Comparison of ENCODE assay signal across 9 cellular contexts in genomic region chr14:102087762-102088011, GRCh38. TPM values are rescaled to one million over a fixed set of nuclear protein-coding genes. Genes with fewer than 3 reads are reported as not detected.
DNase-seq lines count a peak whose midpoint lies in the region; ATAC-seq, FAIRE-seq and TF ChIP-seq lines count a peak whose summit lies in the region.
"Had no signal": no experiment of that assay in that cellular context is flagged by ENCODE, and none has a peak within 500 bp of the region (broad histone marks: within the 10 kb centered on the region; RNA-seq: fewer than 3 reads in every experiment).

No MANE protein-coding gene starts in this region.

- 21% methylated on average over 11 of the region's 11 CpGs for WGBS in hepatocyte (ENCODE audit: low lambda C conversion rate, missing lambda C conversion rate)
- WGBS in small intestine, 3 donors = 2 to 6% (median 3%) methylated on average over 11 of the region's 11 CpGs

- H3K36me3 ChIP-seq in HCT116 (ENCODE audit: control insufficient read depth in 1 of 2, insufficient read depth in 2 of 2, low read length in 2 of 2) = peaks cover 27 to 37% of the 10 kb centered on the region in 2 experiments
- H3K36me3 ChIP-seq in hepatocyte (replicated peaks; ENCODE audit: insufficient read depth, low read depth) = no peaks in the 10 kb centered on the region
- peaks cover 5% of the 10 kb centered on the region in 2 donors for H3K36me3 ChIP-seq in small intestine (ENCODE audit: control insufficient read depth in 2 of 2, insufficient read depth in 2 of 2, low read length in 2 of 2)

- H3K9me3 ChIP-seq in HCT116 (ENCODE audit: control insufficient read depth in 1 of 2, insufficient read depth in 1 of 2, low read depth in 1 of 2, low read length in 2 of 2) (no peaks in the 10 kb centered on the region), hepatocyte (ENCODE audit: low read depth) (no peaks in the 10 kb centered on the region), small intestine (ENCODE audit: control insufficient read depth, low read depth) (no peaks in the 10 kb centered on the region)

- H3K4me3 ChIP-seq in HCT116 (replicated peaks in 1 of 2; ENCODE audit: low read depth in 1 of 2, low read length in 2 of 2) = peak overlapping the region; percentile 49 to 85
- H3K4me3 ChIP-seq in hepatocyte = peak overlapping the region; percentile 79
- H3K4me3 ChIP-seq in small intestine (ENCODE audit: low read depth in 1 of 2, low read length in 2 of 2) = peak overlapping the region; percentile 88 to 97

- BruUV-seq in HCT116 (replicated peaks; lab: Mats Ljungman, UMichigan) = no TSS peak

- intact Hi-C loops in HCT116 (cut with micrococcal nuclease) (loop anchor here (2.0 kb wide), 1 partner anchor 17 kb away; no protein-coding TSS in a partner anchor), activated B cell treated with CpG ODN at 0.5 μM for 24 hours (cut with micrococcal nuclease) (loop anchor here (1.0 to 10.0 kb wide), 13 partner anchors 15 to 1245 kb away; partner anchors contain the start of genes CINP, DYNC1H1, EIF5 and TECPR2)

- TF ChIP-seq CTCF in HCT116 (IDR thresholded peaks at IDR 0.05 in 2 of 3, conservative IDR thresholded peaks at IDR 0.05 in 1 of 3; ENCODE audit: borderline replicate concordance in 1 of 3, insufficient read depth in 1 of 3, low read depth in 2 of 3, low read length in 2 of 3) (no peak), activated B cell treated with CpG ODN at 0.5 μM for 24 hours (IDR thresholded peaks at IDR 0.05) (no peak), hepatocyte (IDR thresholded peaks at IDR 0.05; ENCODE audit: poor library complexity) (no peak)

- CTCF ChIA-PET in HCT116 (lab: Charles Lee) = interaction anchor here (2.0 kb wide), 1 partner anchor 9 kb away, joined by 13 read pairs; no protein-coding TSS in a partner anchor
- CTCF ChIA-PET in activated B cell treated with CpG ODN at 0.5 μM for 24 hours (lab: Charles Lee) = interaction anchor here (0.7 to 1.3 kb wide), 3 partner anchors 9 to 25 kb away, joined by 3 to 5 read pairs (median 3); no protein-coding TSS in a partner anchor

- RAD21 ChIA-PET in HCT116 (lab: Charles Lee; ENCODE audit: low non-redundant PET in 1 of 2, low total read pairs in 2 of 2, uncharacterized antibody in 2 of 2, unreplicated experiment in 2 of 2) = interaction anchor here in 1 of 2 experiments (0.7 kb wide), 1 partner anchor 95 kb away, joined by 3 read pairs; no protein-coding TSS in a partner anchor

- no peak for TF ChIP-seq RAD21 in HCT116 (IDR thresholded peaks at IDR 0.05; ENCODE audit: low read depth)

- H4K20me1 ChIP-seq in HCT116 (ENCODE audit: insufficient read depth) (peaks cover 28% of the 10 kb centered on the region), hepatocyte (ENCODE audit: insufficient read depth, poor library complexity, severe bottlenecking) (peaks cover 35% of the 10 kb centered on the region)

- H3K27me3 ChIP-seq in HCT116 (ENCODE audit: insufficient read depth, low read length) (no peaks in the 10 kb centered on the region), hepatocyte (no peaks in the 10 kb centered on the region), small intestine (ENCODE audit: control insufficient read depth in 2 of 2, insufficient read depth in 2 of 2, low read length in 2 of 2) (no peaks in the 10 kb centered on the region)

- peak overlapping the region; percentile 93 for H3K27ac ChIP-seq in HCT116 (ENCODE audit: low read depth, low read length)
- peak overlapping the region; percentile 99 for H3K27ac ChIP-seq in hepatocyte
- peak overlapping the region; percentile 92 to 98 for H3K27ac ChIP-seq in small intestine (ENCODE audit: low read depth in 1 of 2, low read length in 1 of 2)

- peak overlapping the region; percentile 82 for H3K27ac Mint-ChIP-seq in activated B cell treated with CpG ODN at 0.5 μM for 24 hours

- FAIRE-seq in small intestine (lab: Jason Lieb, UNC) = no peak
- FAIRE-seq: endometrium had no signal

- H3K9me3 Mint-ChIP-seq in activated B cell treated with CpG ODN at 0.5 μM for 24 hours = no peaks in the 10 kb centered on the region

- peaks cover 54% of the 10 kb centered on the region for H3K4me1 Mint-ChIP-seq in activated B cell treated with CpG ODN at 0.5 μM for 24 hours

- H2AFZ ChIP-seq in HCT116 (ENCODE audit: low read depth, low read length, poor library complexity, severe bottlenecking) (no peak overlapping the region), hepatocyte (peak overlapping the region; percentile 86)

- H3K9me2 ChIP-seq in HCT116 (ENCODE audit: insufficient read depth) = no peaks in the 10 kb centered on the region
- no peaks in the 10 kb centered on the region for H3K9me2 ChIP-seq in hepatocyte (replicated peaks; ENCODE audit: insufficient read depth)

- peaks cover 47% of the 10 kb centered on the region for H3K79me2 ChIP-seq in HCT116 (ENCODE audit: insufficient read depth, low read length)
- H3K79me2 ChIP-seq in hepatocyte = peaks cover 34% of the 10 kb centered on the region

- ATAC-seq in HCT116 = no peak
- no peak for ATAC-seq in activated B cell treated with CpG ODN at 0.5 μM for 24 hours (ENCODE audit: low read depth)
- no peak for ATAC-seq in HG03342 (IDR thresholded peaks at IDR 0.05; ENCODE audit: unreplicated experiment)

- H3K9ac ChIP-seq in HCT116 (ENCODE audit: low read length) = peak overlapping the region; percentile 89

- peak overlapping the region; percentile 73 for H3K4me2 ChIP-seq in HCT116 (ENCODE audit: low read length)
- H3K4me2 ChIP-seq in hepatocyte = peak overlapping the region; percentile 85

- H3K27me3 Mint-ChIP-seq in activated B cell treated with CpG ODN at 0.5 μM for 24 hours = no peaks in the 10 kb centered on the region

- peak overlapping the region; percentile 85 for H3K4me3 Mint-ChIP-seq in activated B cell treated with CpG ODN at 0.5 μM for 24 hours

- H3K4me1 ChIP-seq in HCT116 (ENCODE audit: control insufficient read depth in 1 of 2, insufficient read depth in 2 of 2, low read length in 2 of 2) = peaks cover 16 to 46% of the 10 kb centered on the region in 2 experiments
- peaks cover 29% of the 10 kb centered on the region for H3K4me1 ChIP-seq in hepatocyte (ENCODE audit: insufficient read depth)
- peaks cover 3 to 5% of the 10 kb centered on the region in 2 donors for H3K4me1 ChIP-seq in small intestine (ENCODE audit: control insufficient read depth in 2 of 2, insufficient read depth in 1 of 2, low read depth in 1 of 2, low read length in 1 of 2)

- peaks cover 39% of the 10 kb centered on the region for H3K36me3 Mint-ChIP-seq in activated B cell treated with CpG ODN at 0.5 μM for 24 hours (ENCODE audit: low read depth)

- TF ChIP-seq POLR2A in HCT116 (IDR thresholded peaks at IDR 0.05; ENCODE audit: borderline replicate concordance, extremely low read depth, insufficient read depth, insufficient read length) = no peak

- DNase-seq in HCT116 (ENCODE audit: low read depth, low spot score) (no peak), activated B cell treated with CpG ODN at 0.5 μM for 24 hours (no peak), hepatocyte (ENCODE audit: low spot score) (no peak), small intestine (no peak), SW 1271 (lab: John Stamatoyannopoulos, UW) (no peak), kidney glomerular epithelial cell (lab: John Stamatoyannopoulos, UW) (no peak), ureter (ENCODE audit: low spot score) (no peak)

- POLR2A ChIA-PET in HCT116 (lab: Charles Lee) = interaction anchor here (0.8 to 1.4 kb wide), 2 partner anchors 15 to 51 kb away, joined by 3 read pairs; no protein-coding TSS in a partner anchor
- POLR2A ChIA-PET in activated B cell treated with CpG ODN at 0.5 μM for 24 hours (lab: Charles Lee) = interaction anchor here (0.5 to 1.6 kb wide), 10 partner anchors 10 to 278 kb away, joined by 3 to 14 read pairs (median 4); partner anchors contain the start of genes DYNC1H1, WDR20 and ZNF839

TF ChIP-seq in HCT116, 20 proteins besides CTCF, POLR2A, EP300 and RAD21:
- peak; percentile 13 for TF ChIP-seq YY1 (IDR thresholded peaks at IDR 0.05; ENCODE audit: extremely low read depth, insufficient replicate concordance, low read depth, low read length)
- no peak for TF ChIP-seq TCF7L2 (IDR thresholded peaks at IDR 0.05; ENCODE audit: borderline replicate concordance, extremely low read depth, insufficient read depth, insufficient read length)
- no peak for TF ChIP-seq EZH2 (IDR thresholded peaks at IDR 0.05)
- no peak for TF ChIP-seq SRF (IDR thresholded peaks at IDR 0.05; ENCODE audit: low read depth)
- no peak for TF ChIP-seq EZH2phosphoT487 (IDR thresholded peaks at IDR 0.05; ENCODE audit: borderline replicate concordance)

RNA-seq across cellular contexts. Expression of gene HSP90AA1, which starts 0.8 kb away (rescaled TPM):
- total RNA-seq in HCT116 (2021; ENCODE audit: unreplicated experiment) = 1,380 TPM
- 597 and 977 TPM in 2 replicates for polyA plus RNA-seq in HCT116 (2012)
- total RNA-seq in activated B cell treated with CpG ODN at 0.5 μM for 24 hours = 431 and 435 TPM in 2 replicates
- 589 and 765 TPM in 2 replicates for total RNA-seq in hepatocyte
- polyA plus RNA-seq in hepatocyte = 436 and 503 TPM in 2 replicates
- polyA plus RNA-seq in small intestine = 100 to 1,000 TPM; 169 to 426 (median 185) TPM
- 583 TPM for total RNA-seq in ureter

RNA-seq across cellular contexts. Expression of gene WDR20, which starts 52.0 kb away (rescaled TPM):
- total RNA-seq in HCT116 (2021; ENCODE audit: unreplicated experiment) (21.1 TPM), activated B cell treated with CpG ODN at 0.5 μM for 24 hours (41.1 and 42.3 TPM in 2 replicates), hepatocyte (24.0 and 32.9 TPM in 2 replicates), ureter (45.7 TPM)
- polyA plus RNA-seq in HCT116 (2012) = 10.6 and 12.0 TPM in 2 replicates
- polyA plus RNA-seq in hepatocyte (15.3 and 20.2 TPM in 2 replicates), small intestine (10 to 100 TPM; 14.6 to 33.1 (median 23.0) TPM)
